In the genomic region with DNA sequence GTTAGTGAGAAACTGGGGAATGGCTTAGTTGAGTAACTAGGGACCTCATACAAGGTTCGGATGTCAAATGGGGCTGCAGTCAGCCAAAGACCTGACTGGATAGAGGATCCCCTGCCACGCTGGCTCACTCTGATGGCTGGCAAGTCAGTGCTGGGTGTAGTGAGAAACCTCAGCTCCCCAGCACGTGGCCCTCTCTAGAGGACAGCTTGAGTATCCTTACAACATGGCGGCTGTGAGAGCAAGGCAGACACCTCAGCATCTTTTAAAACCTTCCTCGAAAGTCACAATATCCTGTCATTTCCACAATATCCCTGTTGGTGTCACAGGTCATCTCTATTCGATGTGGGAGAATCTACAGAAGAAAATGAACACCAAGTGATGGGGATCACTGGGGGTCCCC, we compare ENCODE assay signal across 34 cellular contexts. TPM values are rescaled to one million over a fixed set of nuclear protein-coding genes. Genes with fewer than 3 reads are reported as not detected.
"Had no signal": no experiment of that assay in that cellular context is flagged by ENCODE, and none has a peak within 500 bp of the region (broad histone marks: within the 10 kb centered on the region; RNA-seq: fewer than 3 reads in every experiment).

No MANE protein-coding gene starts in this region.

- H3K9me3 Mint-ChIP-seq: activated B cell treated with CpG ODN at 0.5 μM for 24 hours; activated naive CD4-positive, alpha-beta T cell treated with anti-CD3 and anti-CD28 coated beads, Interleukin-2, amount 50 U/mL, for 24 hours; activated naive CD8-positive, alpha-beta T cell treated with anti-CD3 and anti-CD28 coated beads for 36 hours; activated naive CD8-positive, alpha-beta T cell treated with anti-CD3 and anti-CD28 coated beads, Interleukin-2, amount 50 U/mL, for 24 hours; activated T-helper 1 cell treated with anti-CD3 and anti-CD28 coated beads, Interleukin-12 subunit alpha, Interleukin-12 subunit beta, Interleukin-2, Interleukin-4 antibody, amounts not matched to agents 30 ng/mL and 10 ng/mL and 1 ng/mL, durations not matched to agents 14 hours and 24 hours and 36 hours; activated T-helper 2 cell treated with anti-CD3 and anti-CD28 coated beads, Interferon-gamma antibody, Interleukin-2, Interleukin-4, amounts not matched to agents 10 μg/mL and 5 μg/mL and 100 μg/mL, durations not matched to agents 14 hours and 24 hours and 36 hours; T-helper 2 cell treated with Interferon-gamma antibody and Interleukin-4, amounts not matched to agents 5 μg/mL and 100 μg/mL, for 36 hours had no signal

- H3K36me3 ChIP-seq: adrenal gland, cardiac muscle cell, colonic mucosa, WERI-Rb-1 had no signal

- H3K27ac ChIP-seq: adrenal gland, cardiac muscle cell, colonic mucosa, dorsolateral prefrontal cortex, WERI-Rb-1 had no signal

- H3K4me1 ChIP-seq: adrenal gland, colonic mucosa had no signal

- H3K36me3 Mint-ChIP-seq: activated naive CD4-positive, alpha-beta T cell treated with anti-CD3 and anti-CD28 coated beads, Interleukin-2, amount 50 U/mL, for 24 hours; activated naive CD8-positive, alpha-beta T cell treated with anti-CD3 and anti-CD28 coated beads for 36 hours had no signal

- H3K4me1 Mint-ChIP-seq: activated B cell treated with CpG ODN at 0.5 μM for 24 hours; activated naive CD4-positive, alpha-beta T cell treated with anti-CD3 and anti-CD28 coated beads, Interleukin-2, amount 50 U/mL, for 24 hours; activated naive CD8-positive, alpha-beta T cell treated with anti-CD3 and anti-CD28 coated beads for 36 hours; activated naive CD8-positive, alpha-beta T cell treated with anti-CD3 and anti-CD28 coated beads, Interleukin-2, amount 50 U/mL, for 24 hours had no signal

- DNase-seq: activated B cell treated with CpG ODN at 0.5 μM for 24 hours; activated CD4-positive, alpha-beta T cell treated with anti-CD3 and anti-CD28 coated beads for 48 hours; activated CD4-positive, alpha-beta T cell treated with anti-CD3 and anti-CD28 coated beads, Interleukin-2, amount 50 U/mL, for 1 hour; activated CD4-positive, alpha-beta T cell treated with anti-CD3 and anti-CD28 coated beads, Interleukin-2, amount 50 U/mL, for 48 hours; activated CD8-positive, alpha-beta memory T cell treated with anti-CD3 and anti-CD28 coated beads for 24 hours; activated CD8-positive, alpha-beta T cell treated with anti-CD3 and anti-CD28 coated beads for 36 hours; activated effector memory CD4-positive, alpha-beta T cell treated with anti-CD3 and anti-CD28 coated beads, Interleukin-2, amount 50 U/mL, for 16 hours; activated naive CD4-positive, alpha-beta T cell treated with anti-CD3 and anti-CD28 coated beads for 36 hours; activated naive CD8-positive, alpha-beta T cell treated with anti-CD3 and anti-CD28 coated beads for 36 hours; activated naive CD8-positive, alpha-beta T cell treated with anti-CD3 and anti-CD28 coated beads, Interleukin-2, amount 50 U/mL, for 24 hours; activated T-cell treated with anti-CD3 and anti-CD28 coated beads, Interleukin-2, amount 50 U/mL, for 1 hour; activated T-cell treated with anti-CD3 and anti-CD28 coated beads, Interleukin-2, amount 50 U/mL, for 48 hours; adrenal gland; amygdala; aorta; body of pancreas; central memory CD4-positive, alpha-beta T cell; cerebellar nuclear complex; colonic mucosa; dorsolateral prefrontal cortex; effector memory CD4-positive, alpha-beta T cell; endodermal cell; foreskin fibroblast; head of caudate nucleus; hippocampal formation; T1000; WERI-Rb-1 had no signal

- H3K4me3 Mint-ChIP-seq: activated B cell treated with CpG ODN at 0.5 μM for 24 hours; activated CD8-positive, alpha-beta T cell treated with anti-CD3 and anti-CD28 coated beads for 36 hours; activated naive CD4-positive, alpha-beta T cell treated with anti-CD3 and anti-CD28 coated beads for 36 hours; activated naive CD4-positive, alpha-beta T cell treated with anti-CD3 and anti-CD28 coated beads, Interleukin-2, amount 50 U/mL, for 24 hours; activated naive CD8-positive, alpha-beta T cell treated with anti-CD3 and anti-CD28 coated beads for 36 hours; activated naive CD8-positive, alpha-beta T cell treated with anti-CD3 and anti-CD28 coated beads, Interleukin-2, amount 50 U/mL, for 24 hours; activated T-helper 1 cell treated with anti-CD3 and anti-CD28 coated beads, Interleukin-12 subunit alpha, Interleukin-12 subunit beta, Interleukin-2, Interleukin-4 antibody, amounts not matched to agents 30 ng/mL and 10 ng/mL and 1 ng/mL, durations not matched to agents 14 hours and 24 hours and 36 hours; endodermal cell; T-helper 2 cell treated with Interferon-gamma antibody and Interleukin-4, amounts not matched to agents 5 μg/mL and 100 μg/mL, for 36 hours had no signal

- H3K4me3 ChIP-seq: adrenal gland, body of pancreas, cardiac muscle cell, colonic mucosa, dorsolateral prefrontal cortex had no signal

- H3K27me3 ChIP-seq: adrenal gland, body of pancreas, cardiac muscle cell, colonic mucosa, dorsolateral prefrontal cortex had no signal

- H3K27ac Mint-ChIP-seq: activated B cell treated with CpG ODN at 0.5 μM for 24 hours; activated CD8-positive, alpha-beta T cell treated with anti-CD3 and anti-CD28 coated beads for 36 hours; activated naive CD4-positive, alpha-beta T cell treated with anti-CD3 and anti-CD28 coated beads for 36 hours; activated naive CD4-positive, alpha-beta T cell treated with anti-CD3 and anti-CD28 coated beads, Interleukin-2, amount 50 U/mL, for 24 hours; activated naive CD8-positive, alpha-beta T cell treated with anti-CD3 and anti-CD28 coated beads for 36 hours; activated naive CD8-positive, alpha-beta T cell treated with anti-CD3 and anti-CD28 coated beads, Interleukin-2, amount 50 U/mL, for 24 hours; activated T-helper 1 cell treated with anti-CD3 and anti-CD28 coated beads, Interleukin-12 subunit alpha, Interleukin-12 subunit beta, Interleukin-2, Interleukin-4 antibody, amounts not matched to agents 30 ng/mL and 10 ng/mL and 1 ng/mL, durations not matched to agents 14 hours and 24 hours and 36 hours; activated T-helper 2 cell treated with anti-CD3 and anti-CD28 coated beads, Interferon-gamma antibody, Interleukin-2, Interleukin-4, amounts not matched to agents 10 μg/mL and 5 μg/mL and 100 μg/mL, durations not matched to agents 14 hours and 24 hours and 36 hours; endodermal cell; T-helper 2 cell treated with Interferon-gamma antibody and Interleukin-4, amounts not matched to agents 5 μg/mL and 100 μg/mL, for 36 hours had no signal

- ATAC-seq: activated CD4-positive, CD25-positive, alpha-beta regulatory T cell treated with anti-CD3 and anti-CD28 coated beads, Interleukin-2, amount 50 U/mL, for 24 hours; activated CD8-positive, alpha-beta T cell treated with anti-CD3 and anti-CD28 coated beads for 36 hours; activated naive CD8-positive, alpha-beta T cell treated with anti-CD3 and anti-CD28 coated beads, Interleukin-2, amount 50 U/mL, for 24 hours; body of pancreas; esophagus mucosa had no signal

- H3K9me3 ChIP-seq: adrenal gland, body of pancreas, colonic mucosa had no signal

RNA-seq across cellular contexts. Expression of gene IPCEF1, which starts 26.7 kb away (rescaled TPM):
- polyA plus RNA-seq: cardiac muscle cell had no signal
